ENCODE assay signal across 16 cellular contexts in the genomic region with DNA sequence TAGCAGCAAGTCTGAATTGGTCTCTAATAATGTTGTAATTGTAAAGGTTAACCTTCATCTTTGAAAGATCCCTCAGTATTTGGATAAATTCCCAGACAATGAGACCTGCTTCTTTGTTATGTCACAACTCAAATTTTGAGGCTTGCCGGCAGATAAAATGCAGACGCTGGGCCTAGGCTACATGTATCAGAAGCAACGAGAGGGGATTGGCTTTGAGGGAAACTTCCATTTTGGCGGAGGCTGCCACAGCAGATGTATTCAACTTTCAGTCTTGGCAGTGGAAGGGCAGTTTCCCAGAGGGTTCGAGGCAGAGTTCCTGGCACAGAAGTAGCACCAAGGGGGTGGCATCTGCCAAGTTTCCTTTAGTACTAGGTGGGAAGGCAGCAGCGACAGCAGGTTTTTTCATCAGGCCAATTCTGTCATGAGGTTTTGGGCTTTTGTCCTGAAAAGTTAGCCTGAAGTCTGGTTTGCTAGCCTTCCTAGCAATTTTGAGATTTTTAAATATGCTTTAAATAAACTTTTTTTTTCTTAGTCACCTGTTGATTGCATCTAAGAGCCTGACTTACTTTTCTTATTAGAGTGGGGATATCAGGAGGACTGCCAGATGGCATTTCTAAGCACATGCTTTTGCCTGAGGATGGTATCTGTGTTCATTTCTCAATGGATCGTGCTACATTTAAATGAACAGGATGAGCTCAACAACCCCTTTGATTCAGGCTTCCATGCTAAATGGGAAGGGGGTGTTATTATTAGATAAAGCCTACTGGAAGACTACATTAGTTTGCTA.
DNase-seq lines count a peak whose midpoint lies in the region; ATAC-seq, FAIRE-seq and TF ChIP-seq lines count a peak whose summit lies in the region.
"Had no signal": no experiment of that assay in that cellular context is flagged by ENCODE, and none has a peak within 500 bp of the region (broad histone marks: within the 10 kb centered on the region; RNA-seq: fewer than 3 reads in every experiment).

No MANE protein-coding gene starts in this region.

- H2AFZ ChIP-seq in H1 (ENCODE audit: low read length): peak overlapping the region; percentile 26; the same call in 1 of the 2 replicates
- H2AFZ ChIP-seq in mesenchymal stem cell (ENCODE audit: low read depth, low read length): no peak overlapping the region

- H3K56ac ChIP-seq in H1 (replicated peaks; ENCODE audit: insufficient read length, low read depth, low read length): no peak overlapping the region

- H3K23ac ChIP-seq in H1 (ENCODE audit: insufficient read length): no peak overlapping the region
- H3K23ac ChIP-seq in mesenchymal stem cell (ENCODE audit: low read length in 2 of 2): no peak overlapping the region

- H4K91ac ChIP-seq in H1 (replicated peaks; ENCODE audit: insufficient read length, low read length): no peak overlapping the region
- H4K91ac ChIP-seq in mesenchymal stem cell (ENCODE audit: low read length): no peak overlapping the region

- H3K27ac ChIP-seq in H1 (ENCODE audit: low read depth, low read length) (no peak overlapping the region), mesenchymal stem cell (ENCODE audit: low read length, poor library complexity, severe bottlenecking) (no peak overlapping the region), thoracic aorta (no peak overlapping the region)
- H3K27ac ChIP-seq: HL-60, upper lobe of left lung had no signal

- no peak for FAIRE-seq in H1 (lab: Jason Lieb, UNC)
- FAIRE-seq: GM19239 had no signal

- DNase-seq in Right ventricle myocardium inferior (ENCODE audit: missing footprints): peak; percentile 20
- DNase-seq in cardiac septum (ENCODE audit: low spot score): no peak
- no peak for DNase-seq in H1 (ENCODE audit: low read depth in 1 of 2, low spot score in 2 of 2)
- DNase-seq in mesenchymal stem cell: no peak
- no peak for DNase-seq in thoracic aorta (ENCODE audit: low spot score)
- DNase-seq in activated T-cell treated with anti-CD3 and anti-CD28 coated beads, Interleukin-2, amount 50 U/mL, for 1 hour: no peak
- DNase-seq in NCI-H82 treated with DMSO at 0.1 percent for 48 hours (lab: John Stamatoyannopoulos, UW; ENCODE audit: unreplicated experiment): no peak
- no peak for DNase-seq in COR-L47 (lab: John Stamatoyannopoulos, UW)
- DNase-seq: 8988T; activated CD4-positive, alpha-beta memory T cell treated with anti-CD3 and anti-CD28 coated beads, Interleukin-2, amount 10 ng/mL, durations not matched to agents 7 days and 5 days; activated gamma-delta T cell treated with Interleukin-2 at 50 U/mL for 16 hours; immature natural killer cell; naive thymus-derived CD4-positive, alpha-beta T cell; upper lobe of left lung had no signal

- POLR2A ChIA-PET in H1 (lab: Charles Lee; ENCODE audit: partially characterized antibody): no interaction called here

- no peak overlapping the region for H4K8ac ChIP-seq in H1 (ENCODE audit: extremely low read depth, insufficient read depth, low read length)
- H4K8ac ChIP-seq in mesenchymal stem cell (ENCODE audit: low read length): no peak overlapping the region

- no peaks in the 10 kb centered on the region for H3K23me2 ChIP-seq in H1 (ENCODE audit: low read depth, low read length)

- H2BK20ac ChIP-seq in H1 (ENCODE audit: low read length): no peak overlapping the region

- H2BK120ac ChIP-seq in H1 (replicated peaks; ENCODE audit: low read depth, low read length) (no peak overlapping the region), mesenchymal stem cell (ENCODE audit: low read depth, low read length) (no peak overlapping the region)

- no peaks in the 10 kb centered on the region for H3K79me1 ChIP-seq in H1 (ENCODE audit: low read depth, low read length)
- H3K79me1 ChIP-seq in mesenchymal stem cell (replicated peaks; ENCODE audit: low read length, poor library complexity, severe bottlenecking): no peaks in the 10 kb centered on the region

- H3K9me3 ChIP-seq in H1 (ENCODE audit: insufficient read depth in 2 of 2, low read depth in 1 of 2, low read length in 1 of 2) (no peaks in the 10 kb centered on the region), mesenchymal stem cell (ENCODE audit: control insufficient read depth, low read length) (no peaks in the 10 kb centered on the region), thoracic aorta (no peaks in the 10 kb centered on the region)
- H3K9me3 ChIP-seq: upper lobe of left lung had no signal

- no peak overlapping the region for H3K14ac ChIP-seq in H1 (ENCODE audit: insufficient read length)
- H3K14ac ChIP-seq in mesenchymal stem cell (ENCODE audit: low read length in 2 of 2): no peak overlapping the region

- H3K18ac ChIP-seq in H1 (ENCODE audit: extremely low read depth, low read length): no peak overlapping the region
- no peak overlapping the region for H3K18ac ChIP-seq in mesenchymal stem cell (ENCODE audit: low read depth in 1 of 2, low read length in 2 of 2)

- H2AK5ac ChIP-seq in H1 (ENCODE audit: low read depth, low read length): no peak overlapping the region
- no peak overlapping the region for H2AK5ac ChIP-seq in mesenchymal stem cell (ENCODE audit: low read length, severe bottlenecking)

- CTCF ChIA-PET in H1 (lab: Charles Lee; ENCODE audit: partially characterized antibody): no interaction called here

- peak; percentile 63 for ATAC-seq in Right ventricle myocardium inferior
- ATAC-seq in thoracic aorta (ENCODE audit: insufficient number of reproducible peaks, low FRiP score, low read depth): no peak
- ATAC-seq: naive thymus-derived CD4-positive, alpha-beta T cell had no signal

- H3K4me2 ChIP-seq in H1 (ENCODE audit: insufficient read depth in 1 of 2, low read depth in 2 of 2, low read length in 2 of 2): no peak overlapping the region
- no peak overlapping the region for H3K4me2 ChIP-seq in mesenchymal stem cell (ENCODE audit: low read length, poor library complexity, severe bottlenecking)

- H2BK5ac ChIP-seq in H1 (ENCODE audit: low read depth, low read length) (no peak overlapping the region), mesenchymal stem cell (ENCODE audit: low read depth, low read length, poor library complexity, severe bottlenecking) (no peak overlapping the region)

- no peak for TF ChIP-seq RAD21 in H1 (IDR thresholded peaks at IDR 0.05 in 1 of 2, conservative IDR thresholded peaks at IDR 0.05 in 1 of 2; ENCODE audit: low read depth in 2 of 2, low read length in 2 of 2)

- no peak overlapping the region for H2BK12ac ChIP-seq in H1 (ENCODE audit: low read depth, low read length)
- H2BK12ac ChIP-seq in mesenchymal stem cell (ENCODE audit: low read length in 2 of 2): no peak overlapping the region

- TF ChIP-seq EP300 in H1 (IDR thresholded peaks at IDR 0.05; ENCODE audit: borderline replicate concordance in 1 of 2, low read depth in 2 of 2, low read length in 2 of 2): no peak

- intact Hi-C loops in Right ventricle myocardium inferior (cut with DNase I): no loop called here
- intact Hi-C loops in cardiac septum (cut with DNase I): no loop called here

- no peak overlapping the region for H2BK15ac ChIP-seq in H1 (ENCODE audit: low read length)
- H2BK15ac ChIP-seq in mesenchymal stem cell (ENCODE audit: low read depth, poor library complexity, severe bottlenecking): no peak overlapping the region

- no peak overlapping the region for H3K9ac ChIP-seq in H1 (replicated peaks in 1 of 4; ENCODE audit: extremely low read depth in 1 of 4, low read depth in 3 of 4, low read length in 3 of 4)
- peak overlapping the region; percentile 23 for H3K9ac ChIP-seq in mesenchymal stem cell (ENCODE audit: low read length)

- H3K79me2 ChIP-seq in H1 (ENCODE audit: control insufficient read depth in 1 of 2, insufficient read depth in 2 of 2, low read length in 2 of 2): no peaks in the 10 kb centered on the region

- H3K4me1 ChIP-seq in H1 (replicated peaks in 1 of 4; ENCODE audit: control insufficient read depth in 3 of 4, insufficient read depth in 4 of 4, low read length in 3 of 4) (peaks cover 0 to 10% (median 3%) of the 10 kb centered on the region in 4 experiments; a peak in 4 of 7 replicates), mesenchymal stem cell (ENCODE audit: control insufficient read depth, insufficient read depth, low read depth, low read length) (no peaks in the 10 kb centered on the region), thoracic aorta (ENCODE audit: control insufficient read depth in 1 of 2, low read depth in 2 of 2) (peaks cover 0 to 12% of the 10 kb centered on the region in 2 donors)
- H3K4me1 ChIP-seq: upper lobe of left lung had no signal

- no peaks in the 10 kb centered on the region for H4K20me1 ChIP-seq in H1 (replicated peaks in 1 of 2; ENCODE audit: control insufficient read depth in 1 of 2, insufficient read depth in 2 of 2, low read length in 2 of 2)

- 93% methylated on average over 7 of the region's 7 CpGs; no CpG with 5 or more reads in 1 of the 2 experiments for WGBS in H1 (ENCODE audit: extremely low coverage in 1 of 2, insufficient coverage in 1 of 2, insufficient read length in 1 of 2, insufficient replicate concordance in 2 of 2, low coverage in 1 of 2, low lambda C conversion rate in 2 of 2, missing lambda C conversion rate in 1 of 2), 2 experiments
- 96% methylated on average over 7 of the region's 7 CpGs for WGBS in mesenchymal stem cell

- H3K36me3 ChIP-seq in H1 (ENCODE audit: control insufficient read depth in 2 of 4, insufficient read depth in 4 of 4, low read length in 3 of 4): no peaks in the 10 kb centered on the region
- no peaks in the 10 kb centered on the region for H3K36me3 ChIP-seq in mesenchymal stem cell (ENCODE audit: control insufficient read depth in 1 of 2, insufficient read depth in 2 of 2, low read depth in 1 of 2, low read length in 2 of 2)
- no peaks in the 10 kb centered on the region for H3K36me3 ChIP-seq in thoracic aorta
- H3K36me3 ChIP-seq: upper lobe of left lung had no signal

- no peak for TF ChIP-seq POLR2A in H1 (IDR thresholded peaks at IDR 0.05; ENCODE audit: control extremely low read depth in 1 of 2, low read depth in 2 of 2, low read length in 2 of 2)

- no peak for TF ChIP-seq CTCF in H1 (IDR thresholded peaks at IDR 0.05; ENCODE audit: control extremely low read depth in 1 of 3, insufficient read depth in 1 of 3, low read depth in 1 of 3, low read length in 3 of 3)
- TF ChIP-seq CTCF in thoracic aorta (IDR thresholded peaks at IDR 0.05): no peak

- H4K5ac ChIP-seq in H1 (ENCODE audit: insufficient read length, low read depth, low read length): no peak overlapping the region

- H3K4me3 ChIP-seq in H1 (ENCODE audit: extremely low read depth in 1 of 4, insufficient read depth in 2 of 4, low read depth in 3 of 4, low read length in 4 of 4) (no peak overlapping the region), mesenchymal stem cell (ENCODE audit: insufficient read depth in 1 of 2, low read depth in 1 of 2, low read length in 2 of 2) (peak overlapping the region in 1 of 2 experiments; percentile 17), thoracic aorta (peak overlapping the region; percentile 34)
- H3K4me3 ChIP-seq: upper lobe of left lung had no signal

- H3K27me3 ChIP-seq in H1 (replicated peaks in 1 of 4; ENCODE audit: control insufficient read depth in 3 of 4, extremely low read depth in 1 of 4, insufficient read depth in 3 of 4, low read length in 3 of 4) (no peaks in the 10 kb centered on the region), mesenchymal stem cell (ENCODE audit: control insufficient read depth in 1 of 2, insufficient read depth in 1 of 2, low read length in 2 of 2) (no peaks in the 10 kb centered on the region), thoracic aorta (replicated peaks; ENCODE audit: insufficient read depth) (no peaks in the 10 kb centered on the region)
- H3K27me3 ChIP-seq: upper lobe of left lung had no signal

- H3K4ac ChIP-seq in H1 (replicated peaks; ENCODE audit: insufficient read length, low read depth, low read length): no peak overlapping the region
- H3K4ac ChIP-seq in mesenchymal stem cell (ENCODE audit: low read depth in 1 of 2, low read length in 2 of 2): no peak overlapping the region
